18 cellular contexts compared by ENCODE assay signal in genomic region chr5:142701673-142702311, GRCh38. TPM values are rescaled to one million over a fixed set of nuclear protein-coding genes. Genes with fewer than 3 reads are reported as not detected.
A peak's percentile ranks its signal among the peaks of the same experiment; 100 is the strongest.
DNase-seq lines count a peak whose midpoint lies in the region; ATAC-seq and TF ChIP-seq lines count a peak whose summit lies in the region.
"Had no signal": no experiment of that assay in that cellular context is flagged by ENCODE, and none has a peak within 500 bp of the region (broad histone marks: within the 10 kb centered on the region; RNA-seq: fewer than 3 reads in every experiment).

No MANE protein-coding gene starts in this region.

- peaks cover 25% of the 10 kb centered on the region for H3K36me3 Mint-ChIP-seq in GM23338 (ENCODE audit: low read depth)
- H3K36me3 Mint-ChIP-seq: CD14-positive monocyte; CD4-positive, alpha-beta memory T cell had no signal

- ATAC-seq in GM23338 (peak; percentile 46), HG02852 (IDR thresholded peaks at IDR 0.05; ENCODE audit: unreplicated experiment) (no peak)
- ATAC-seq: A549 had no signal

- H3K4me3 Mint-ChIP-seq in GM23338, result peak overlapping the region; percentile 15; the same call in 2 of the 3 replicates
- H3K4me3 Mint-ChIP-seq: CD14-positive monocyte; CD4-positive, alpha-beta memory T cell had no signal

- peaks cover 7% of the 10 kb centered on the region for H3K27me3 Mint-ChIP-seq in GM23338 (ENCODE audit: insufficient read depth, low read depth, poor library complexity)

- intact Hi-C loops in vagina (cut with DNase I), result no loop called here

- no peak overlapping the region for H2AFZ ChIP-seq in GM23338

- no peaks in the 10 kb centered on the region for H3F3A ChIP-seq in GM23338 (replicated peaks; ENCODE audit: low read depth)

- H3K9me3 Mint-ChIP-seq in GM23338, result peaks cover 18% of the 10 kb centered on the region; the same call in 2 of the 3 replicates

- H3K27me3 ChIP-seq in GM23338 (ENCODE audit: insufficient read depth) (no peaks in the 10 kb centered on the region), HUES6 (ENCODE audit: control insufficient read depth, insufficient read depth, low read length) (no peaks in the 10 kb centered on the region), iPS-18a (ENCODE audit: control insufficient read depth, insufficient read depth, low read length) (no peaks in the 10 kb centered on the region), vagina (no peaks in the 10 kb centered on the region)
- H3K27me3 ChIP-seq: BLaER1 had no signal

- H3K36me3 ChIP-seq in GM23338 (ENCODE audit: insufficient read depth) (peaks cover 13% of the 10 kb centered on the region; the same call in 1 of the 2 replicates), HUES6 (ENCODE audit: control insufficient read depth, insufficient read depth, low read length) (peaks cover 14% of the 10 kb centered on the region), iPS-18a (ENCODE audit: control insufficient read depth, low read depth, low read length) (peaks cover 4% of the 10 kb centered on the region), vagina (no peaks in the 10 kb centered on the region)
- H3K36me3 ChIP-seq: BLaER1 had no signal

- H4K20me1 ChIP-seq in GM23338 (replicated peaks; ENCODE audit: insufficient read depth), result no peaks in the 10 kb centered on the region
- H4K20me1 ChIP-seq: BLaER1 had no signal

- peak; percentile 60 for DNase-seq in GM23338 (ENCODE audit: low spot score)
- DNase-seq in coronary artery (ENCODE audit: low spot score), result peak; percentile 21
- no peak for DNase-seq in vagina (ENCODE audit: extremely low spot score in 2 of 2)
- no peak for DNase-seq in NCI-H2171 (lab: John Stamatoyannopoulos, UW)
- DNase-seq in activated CD8-positive, alpha-beta memory T cell treated with anti-CD3 and anti-CD28 coated beads for 24 hours, result no peak
- DNase-seq: CD4-positive, alpha-beta memory T cell; DMS153; DMS79; GDM1 had no signal

- H3K27ac Mint-ChIP-seq in GM23338, result peak overlapping the region; percentile 77

- H3K4me3 ChIP-seq in GM23338, result no peak overlapping the region
- no peak overlapping the region; the same call in 1 of the 2 replicates for H3K4me3 ChIP-seq in HUES6 (ENCODE audit: low read depth, low read length)
- H3K4me3 ChIP-seq in coronary artery, result no peak overlapping the region
- no peak overlapping the region for H3K4me3 ChIP-seq in iPS-18a (ENCODE audit: low read length)
- H3K4me3 ChIP-seq in vagina, result no peak overlapping the region
- H3K4me3 ChIP-seq: A549, BLaER1 had no signal

- TF ChIP-seq POLR2A in vagina (IDR thresholded peaks at IDR 0.05), result no peak

- H3K9me2 ChIP-seq in GM23338 (ENCODE audit: insufficient read depth), result no peaks in the 10 kb centered on the region

- H3K27ac ChIP-seq in GM23338 (ENCODE audit: low read depth) (peak overlapping the region; percentile 98), HUES6 (ENCODE audit: low read depth, low read length) (peak overlapping the region; percentile 88), coronary artery (no peak overlapping the region), iPS-18a (ENCODE audit: low read length) (peak overlapping the region; percentile 26), vagina (no peak overlapping the region)
- H3K27ac ChIP-seq: 22Rv1, A549, BLaER1, HL-60, KMS-11 had no signal

- H3K9me3 ChIP-seq in HUES6 (ENCODE audit: control insufficient read depth, insufficient read depth, low read depth, low read length) (no peaks in the 10 kb centered on the region), iPS-18a (ENCODE audit: control insufficient read depth, low read depth, low read length) (no peaks in the 10 kb centered on the region), vagina (no peaks in the 10 kb centered on the region)
- H3K9me3 ChIP-seq: A549, BLaER1 had no signal

- H3K4me1 ChIP-seq in GM23338 (ENCODE audit: insufficient read depth) (peaks cover 26% of the 10 kb centered on the region), HUES6 (ENCODE audit: control insufficient read depth, insufficient read depth, low read length) (peaks cover 36% of the 10 kb centered on the region), iPS-18a (ENCODE audit: control insufficient read depth, low read depth, low read length) (peaks cover 35% of the 10 kb centered on the region), vagina (peaks cover 21% of the 10 kb centered on the region)

- peaks cover 54% of the 10 kb centered on the region for H3K4me1 Mint-ChIP-seq in GM23338

- H3K4me2 ChIP-seq in GM23338, result no peak overlapping the region
- H3K4me2 ChIP-seq: A549, BLaER1, KMS-11 had no signal

- peak overlapping the region; percentile 55 for H3K9ac ChIP-seq in HUES6 (ENCODE audit: low read length)
- H3K9ac ChIP-seq in iPS-18a (ENCODE audit: low read length), result no peak overlapping the region
- H3K9ac ChIP-seq: BLaER1, KMS-11 had no signal

- H3K79me2 ChIP-seq in GM23338 (replicated peaks; ENCODE audit: insufficient read depth), result peaks cover 35% of the 10 kb centered on the region

- TF ChIP-seq CTCF in GM23338 (conservative IDR thresholded peaks at IDR 0.05; ENCODE audit: low read depth in 2 of 2) (no peak), coronary artery (IDR thresholded peaks at IDR 0.05) (no peak), vagina (IDR thresholded peaks at IDR 0.05) (no peak)

TF ChIP-seq in GM23338, 12 proteins besides CTCF, POLR2A, EP300 and RAD21 (continues in another document):
- no peak for TF ChIP-seq ZNF331 (CRISPR knock-in tag; IDR thresholded peaks at IDR 0.05; ENCODE audit: low read depth)
- no peak for TF ChIP-seq JUNB (IDR thresholded peaks at IDR 0.05; ENCODE audit: unreplicated experiment)
- TF ChIP-seq STAT1 (IDR thresholded peaks at IDR 0.05; ENCODE audit: unreplicated experiment), result no peak
- peak; percentile 48 for TF ChIP-seq POLR2AphosphoS5 (IDR thresholded peaks at IDR 0.05; ENCODE audit: low read depth)
- TF ChIP-seq ZNF114 (CRISPR knock-in tag; IDR thresholded peaks at IDR 0.05), result no peak
- TF ChIP-seq ZNF462 (CRISPR knock-in tag; IDR thresholded peaks at IDR 0.05), result peak; percentile 57
- peak; percentile 100 for TF ChIP-seq NANOG (IDR thresholded peaks at IDR 0.05; ENCODE audit: borderline replicate concordance)
- TF ChIP-seq CREB1 (CRISPR knock-in tag; IDR thresholded peaks at IDR 0.05; ENCODE audit: low read depth), result 0 out of 2 replicates have a peak, but pooled peaks have one; percentile 7

RNA-seq across cellular contexts. Expression of gene FGF1, which starts 15.9 kb away (rescaled TPM):
- 0.12 and 0.21 TPM in 2 replicates for total RNA-seq in GM23338 (2014; rRNA removed; shearing (Covaris generic))
- 0.34 TPM in 1 of 2 replicates, not detected in the other for polyA plus RNA-seq in GM23338 (2016; fragmentation: Nextera tagmentation; extraction: Ambion mirVana)
- 2.0 TPM for total RNA-seq in vagina
- total RNA-seq: CD4-positive, alpha-beta memory T cell had no signal
- polyA plus RNA-seq: CD14-positive monocyte; CD4-positive, alpha-beta memory T cell had no signal

Comparison
In these comparisons a context has a peak if more than half of its experiments do, and no peak if none do; other contexts are left out.
1. DNase-seq: peak in GM23338 (single experiment) and coronary artery (single experiment); none in vagina (0 of 2), NCI-H2171 (single experiment) and activated CD8-positive, alpha-beta memory T cell treated with anti-CD3 and anti-CD28 coated beads for 24 hours (single experiment).
2. H3K27ac ChIP-seq: peak in GM23338 (single experiment), HUES6 (single experiment) and iPS-18a (single experiment); none in coronary artery (0 of 2) and vagina (single experiment).